In genomic region chr3:55564709-55565108, GRCh38 we compare ENCODE assay signal across 15 cellular contexts.
DNase-seq lines count a peak whose midpoint lies in the region; ATAC-seq, FAIRE-seq and TF ChIP-seq lines count a peak whose summit lies in the region.
"Had no signal": no experiment of that assay in that cellular context is flagged by ENCODE, and none has a peak within 500 bp of the region (broad histone marks: within the 10 kb centered on the region; RNA-seq: fewer than 3 reads in every experiment).

No MANE protein-coding gene starts in this region.

- H3K36me3 ChIP-seq in IMR-90 (ENCODE audit: control insufficient read depth, insufficient read depth, low read length) (no peaks in the 10 kb centered on the region), H1 (ENCODE audit: control insufficient read depth in 2 of 4, insufficient read depth in 4 of 4, low read length in 3 of 4) (no peaks in the 10 kb centered on the region), smooth muscle cell (ENCODE audit: low read depth) (no peaks in the 10 kb centered on the region), small intestine (ENCODE audit: control insufficient read depth in 2 of 2, insufficient read depth in 2 of 2, low read length in 2 of 2) (no peaks in the 10 kb centered on the region)
- H3K36me3 ChIP-seq: HAP-1 had no signal

- 0 out of 2 replicates have a peak overlapping the region, but pooled peaks have one; percentile 0 for H3K18ac ChIP-seq in IMR-90 (ENCODE audit: low read depth, low read length)
- H3K18ac ChIP-seq in H1 (ENCODE audit: extremely low read depth, low read length): no peak overlapping the region; the same call in 1 of the 2 replicates

- H2AFZ ChIP-seq in IMR-90 (replicated peaks; ENCODE audit: low read length, poor library complexity) (peak overlapping the region; percentile 69), H1 (ENCODE audit: low read length) (no peak overlapping the region), smooth muscle cell (ENCODE audit: low read depth) (peak overlapping the region; percentile 84)
- H2AFZ ChIP-seq: PC-9 had no signal

- H2AK5ac ChIP-seq in IMR-90 (ENCODE audit: low read depth, low read length) (no peak overlapping the region), H1 (ENCODE audit: low read depth, low read length) (no peak overlapping the region)

- H4K5ac ChIP-seq in IMR-90 (ENCODE audit: low read depth, low read length) (no peak overlapping the region), H1 (ENCODE audit: insufficient read length, low read depth, low read length) (no peak overlapping the region)

- peaks cover 8% of the 10 kb centered on the region for H3K4me1 ChIP-seq in IMR-90 (ENCODE audit: control insufficient read depth, insufficient read depth, low read length)
- H3K4me1 ChIP-seq in H1 (replicated peaks in 1 of 4; ENCODE audit: control insufficient read depth in 3 of 4, insufficient read depth in 4 of 4, low read length in 3 of 4): no peaks in the 10 kb centered on the region
- H3K4me1 ChIP-seq in smooth muscle cell (ENCODE audit: low read depth): peaks cover 3% of the 10 kb centered on the region
- H3K4me1 ChIP-seq in small intestine (ENCODE audit: control insufficient read depth in 2 of 2, insufficient read depth in 1 of 2, low read depth in 1 of 2, low read length in 1 of 2): no peaks in the 10 kb centered on the region
- H3K4me1 ChIP-seq: HAP-1 had no signal

- H2BK120ac ChIP-seq in IMR-90 (ENCODE audit: low read depth, low read length) (peak overlapping the region; percentile 20; the same call in 1 of the 2 replicates), H1 (replicated peaks; ENCODE audit: low read depth, low read length) (no peak overlapping the region)

- H3K9me3 ChIP-seq in IMR-90 (ENCODE audit: control insufficient read depth, insufficient read depth, low read length) (no peaks in the 10 kb centered on the region), H1 (ENCODE audit: insufficient read depth in 2 of 2, low read depth in 1 of 2, low read length in 1 of 2) (no peaks in the 10 kb centered on the region), smooth muscle cell (replicated peaks; ENCODE audit: low read depth) (no peaks in the 10 kb centered on the region), small intestine (ENCODE audit: control insufficient read depth, low read depth) (no peaks in the 10 kb centered on the region)
- H3K9me3 ChIP-seq: HAP-1 had no signal

- peaks cover 11% of the 10 kb centered on the region for H3F3A ChIP-seq in smooth muscle cell (ENCODE audit: low read depth)

- dilution Hi-C loops in IMR-90 (cut with HindIII; ENCODE audit: low sequenced_read_pairs, unreplicated experiment): no loop called here

- H2AK9ac ChIP-seq in IMR-90 (replicated peaks; ENCODE audit: low read depth, low read length, poor library complexity): no peak overlapping the region

- H3K23ac ChIP-seq in IMR-90 (ENCODE audit: low read depth, low read length) (no peak overlapping the region), H1 (ENCODE audit: insufficient read length) (no peak overlapping the region)

- H4K91ac ChIP-seq in IMR-90 (ENCODE audit: insufficient read depth, low read depth, low read length) (0 out of 2 replicates have a peak overlapping the region, but pooled peaks have one; percentile 43), H1 (replicated peaks; ENCODE audit: insufficient read length, low read length) (no peak overlapping the region)

- CTCF ChIA-PET in IMR-90 (lab: Yijun Ruan, JAX): interaction anchor here (0.5 kb wide), 1 partner anchor 16 kb away, joined by 5 read pairs; no protein-coding TSS in a partner anchor
- CTCF ChIA-PET in H1 (lab: Charles Lee; ENCODE audit: partially characterized antibody): interaction anchor here (0.7 to 2.5 kb wide), 4 partner anchors 8 to 83 kb away, joined by 3 to 6 read pairs (median 3); no protein-coding TSS in a partner anchor
- CTCF ChIA-PET in HEK293T (lab: Yijun Ruan, JAX): no interaction called here

- H3K27me3 ChIP-seq in IMR-90 (ENCODE audit: control insufficient read depth, insufficient read depth, low read length): no peaks in the 10 kb centered on the region
- no peaks in the 10 kb centered on the region for H3K27me3 ChIP-seq in H1 (replicated peaks in 1 of 4; ENCODE audit: control insufficient read depth in 3 of 4, extremely low read depth in 1 of 4, insufficient read depth in 3 of 4, low read length in 3 of 4)
- H3K27me3 ChIP-seq in smooth muscle cell (ENCODE audit: low read depth): no peaks in the 10 kb centered on the region
- H3K27me3 ChIP-seq in small intestine (ENCODE audit: control insufficient read depth in 2 of 2, insufficient read depth in 2 of 2, low read length in 2 of 2): no peaks in the 10 kb centered on the region

- H3K9me1 ChIP-seq in IMR-90 (ENCODE audit: insufficient read depth, low read length): peaks cover 4% of the 10 kb centered on the region; the same call in 1 of the 2 replicates

- H4K20me1 ChIP-seq in IMR-90 (ENCODE audit: insufficient read depth, low read length) (no peaks in the 10 kb centered on the region), H1 (replicated peaks in 1 of 2; ENCODE audit: control insufficient read depth in 1 of 2, insufficient read depth in 2 of 2, low read length in 2 of 2) (no peaks in the 10 kb centered on the region), smooth muscle cell (ENCODE audit: low read depth) (no peaks in the 10 kb centered on the region)

- no peak overlapping the region for H2BK15ac ChIP-seq in IMR-90 (ENCODE audit: low read depth, low read length)
- peak overlapping the region; percentile 88; the same call in 1 of the 2 replicates for H2BK15ac ChIP-seq in H1 (ENCODE audit: low read length)

- no peaks in the 10 kb centered on the region for H3K23me2 ChIP-seq in H1 (ENCODE audit: low read depth, low read length)

- TF ChIP-seq CTCF in IMR-90 (conservative IDR thresholded peaks at IDR 0.05; ENCODE audit: low read depth, low read length) (no peak), H1 (IDR thresholded peaks at IDR 0.05; ENCODE audit: control extremely low read depth in 1 of 3, insufficient read depth in 1 of 3, low read depth in 1 of 3, low read length in 3 of 3) (no peak), smooth muscle cell (IDR thresholded peaks at IDR 0.05; ENCODE audit: borderline replicate concordance, insufficient read depth, poor library complexity, severe bottlenecking) (no peak)

- TF ChIP-seq RAD21 in IMR-90 (IDR thresholded peaks at IDR 0.05; ENCODE audit: low read length) (no peak), H1 (IDR thresholded peaks at IDR 0.05 in 1 of 2, conservative IDR thresholded peaks at IDR 0.05 in 1 of 2; ENCODE audit: low read depth in 2 of 2, low read length in 2 of 2) (no peak)

- intact Hi-C loops in IMR-90 (cut with micrococcal nuclease): no loop called here

- H4K8ac ChIP-seq in IMR-90 (ENCODE audit: low read depth in 2 of 2, low read length in 2 of 2) (peak overlapping the region in 1 of 2 experiments; percentile 41; a peak in 1 of 4 replicates), H1 (ENCODE audit: extremely low read depth, insufficient read depth, low read length) (no peak overlapping the region)

- H3K27ac ChIP-seq in IMR-90 (ENCODE audit: insufficient read depth, low read length): peak overlapping the region; percentile 70; the same call in 1 of the 2 replicates
- no peak overlapping the region for H3K27ac ChIP-seq in H1 (ENCODE audit: low read depth, low read length)
- H3K27ac ChIP-seq in smooth muscle cell (ENCODE audit: low read depth): peak overlapping the region; percentile 51
- no peak overlapping the region for H3K27ac ChIP-seq in small intestine (ENCODE audit: low read depth in 1 of 2, low read length in 1 of 2)
- H3K27ac ChIP-seq: HL-60, PC-9, SK-N-MC had no signal

- FAIRE-seq in H1 (lab: Jason Lieb, UNC) (no peak), small intestine (lab: Jason Lieb, UNC) (no peak)
- FAIRE-seq: K562 had no signal

- no peak overlapping the region for H3K9ac ChIP-seq in IMR-90 (ENCODE audit: low read depth, low read length)
- H3K9ac ChIP-seq in H1 (replicated peaks in 1 of 4; ENCODE audit: extremely low read depth in 1 of 4, low read depth in 3 of 4, low read length in 3 of 4): no peak overlapping the region
- no peak overlapping the region for H3K9ac ChIP-seq in smooth muscle cell (ENCODE audit: low read depth)

- no peaks in the 10 kb centered on the region for H3K79me1 ChIP-seq in IMR-90 (ENCODE audit: low read depth in 1 of 2, low read length in 2 of 2)
- no peaks in the 10 kb centered on the region for H3K79me1 ChIP-seq in H1 (ENCODE audit: low read depth, low read length)

- H3K79me2 ChIP-seq in H1 (ENCODE audit: control insufficient read depth in 1 of 2, insufficient read depth in 2 of 2, low read length in 2 of 2) (no peaks in the 10 kb centered on the region), smooth muscle cell (ENCODE audit: low read depth) (no peaks in the 10 kb centered on the region)

- H3K56ac ChIP-seq in IMR-90 (ENCODE audit: extremely low read depth, insufficient read depth, low read length) (no peak overlapping the region), H1 (replicated peaks; ENCODE audit: insufficient read length, low read depth, low read length) (no peak overlapping the region)

- DNase-seq in IMR-90 (peak; percentile 69), NCI-H345 treated with DMSO at 0.1 percent for 48 hours (lab: John Stamatoyannopoulos, UW; ENCODE audit: unreplicated experiment) (peak; percentile 5), H1 (ENCODE audit: low read depth in 1 of 2, low spot score in 2 of 2) (no peak), smooth muscle cell (lab: John Stamatoyannopoulos, UW; ENCODE audit: unreplicated experiment) (no peak), HEK293T (ENCODE audit: extremely low spot score) (no peak), ecto neural progenitor cell (ENCODE audit: low spot score) (no peak), small intestine (no peak)
- DNase-seq: CD8-positive, alpha-beta T cell; NCI-H510A treated with DMSO at 0.1 percent for 48 hours; PC-9; T-cell had no signal

- no peak overlapping the region for H2BK12ac ChIP-seq in H1 (ENCODE audit: low read depth, low read length)

- H3K4ac ChIP-seq in IMR-90 (ENCODE audit: low read depth, low read length) (peak overlapping the region; percentile 54), H1 (replicated peaks; ENCODE audit: insufficient read length, low read depth, low read length) (no peak overlapping the region)

- TF ChIP-seq POLR2A in IMR-90 (IDR thresholded peaks at IDR 0.05; ENCODE audit: low read depth, low read length): no peak
- TF ChIP-seq POLR2A in H1 (IDR thresholded peaks at IDR 0.05; ENCODE audit: control extremely low read depth in 1 of 2, low read depth in 2 of 2, low read length in 2 of 2): no peak

- H3K4me2 ChIP-seq in IMR-90 (ENCODE audit: low read depth, low read length) (peak overlapping the region; percentile 7), H1 (ENCODE audit: insufficient read depth in 1 of 2, low read depth in 2 of 2, low read length in 2 of 2) (no peak overlapping the region), smooth muscle cell (peak overlapping the region; percentile 41)
- H3K4me2 ChIP-seq: PC-9 had no signal

- WGBS in IMR-90 (ENCODE audit: extremely low coverage in 2 of 2, insufficient read length in 1 of 2), 2 experiments: 40% methylated on average over 1 of the region's 6 CpGs; no CpG with 5 or more reads in 1 of the 2 experiments
- WGBS in H1 (ENCODE audit: extremely low coverage in 1 of 2, insufficient coverage in 1 of 2, insufficient read length in 1 of 2, insufficient replicate concordance in 2 of 2, low coverage in 1 of 2, low lambda C conversion rate in 2 of 2, missing lambda C conversion rate in 1 of 2), 2 experiments: 81% methylated on average over 6 of the region's 6 CpGs; no CpG with 5 or more reads in 1 of the 2 experiments
- WGBS in smooth muscle cell (ENCODE audit: low lambda C conversion rate): 34% methylated on average over 6 of the region's 6 CpGs
- 63 to 70% (median 67%) methylated on average over 6 of the region's 6 CpGs for WGBS in small intestine, 3 donors

- TF ChIP-seq EP300 in H1 (IDR thresholded peaks at IDR 0.05; ENCODE audit: borderline replicate concordance in 1 of 2, low read depth in 2 of 2, low read length in 2 of 2): no peak

- H2BK5ac ChIP-seq in IMR-90 (ENCODE audit: low read depth, low read length, poor library complexity, severe bottlenecking) (peak overlapping the region; percentile 52), H1 (ENCODE audit: low read depth, low read length) (no peak overlapping the region)

- in situ Hi-C loops in IMR-90 (cut with MboI; ENCODE audit: low sequenced_read_pairs): no loop called here

- POLR2A ChIA-PET in IMR-90 (lab: Charles Lee; ENCODE audit: unreplicated experiment): no interaction called here
- POLR2A ChIA-PET in H1 (lab: Charles Lee; ENCODE audit: partially characterized antibody): no interaction called here
- POLR2A ChIA-PET in HEK293T (lab: Yijun Ruan, JAX): no interaction called here

- H3K14ac ChIP-seq in IMR-90 (replicated peaks; ENCODE audit: low read depth, low read length) (peak overlapping the region; percentile 33; the same call in 1 of the 2 replicates), H1 (ENCODE audit: insufficient read length) (no peak overlapping the region)

- H2BK20ac ChIP-seq in IMR-90 (ENCODE audit: low read depth, low read length) (0 out of 2 replicates have a peak overlapping the region, but pooled peaks have one; percentile 44), H1 (ENCODE audit: low read length) (no peak overlapping the region)

- ATAC-seq in IMR-90 (ENCODE audit: low read depth): peak; percentile 90
- ATAC-seq: CD8-positive, alpha-beta T cell; K562; T-cell had no signal

- no peak overlapping the region for H3K4me3 ChIP-seq in IMR-90 (ENCODE audit: insufficient read depth, low read depth, low read length)
- no peak overlapping the region for H3K4me3 ChIP-seq in H1 (ENCODE audit: extremely low read depth in 1 of 4, insufficient read depth in 2 of 4, low read depth in 3 of 4, low read length in 4 of 4)
- no peak overlapping the region for H3K4me3 ChIP-seq in smooth muscle cell
- no peak overlapping the region for H3K4me3 ChIP-seq in small intestine (ENCODE audit: low read depth in 1 of 2, low read length in 2 of 2)
- H3K4me3 ChIP-seq: HAP-1, K562, PC-9, SK-N-MC had no signal

- no TSS peak for BruUV-seq in IMR-90 (replicated peaks; lab: Mats Ljungman, UMichigan)

Comparison
In these comparisons a context has a peak if more than half of its experiments do, and no peak if none do; other contexts are left out.
1. DNase-seq: peak in IMR-90 (single experiment) and NCI-H345 treated with DMSO at 0.1 percent for 48 hours (single experiment); none in H1 (0 of 2), smooth muscle cell (single experiment), HEK293T (single experiment), ecto neural progenitor cell (single experiment) and small intestine (single experiment).
2. H3K27ac ChIP-seq: peak in IMR-90 (single experiment) and smooth muscle cell (single experiment); none in H1 (single experiment) and small intestine (0 of 2).
3. H3K4me2 ChIP-seq: peak in IMR-90 (single experiment) and smooth muscle cell (single experiment); none in H1 (0 of 2).